In the genomic region with DNA sequence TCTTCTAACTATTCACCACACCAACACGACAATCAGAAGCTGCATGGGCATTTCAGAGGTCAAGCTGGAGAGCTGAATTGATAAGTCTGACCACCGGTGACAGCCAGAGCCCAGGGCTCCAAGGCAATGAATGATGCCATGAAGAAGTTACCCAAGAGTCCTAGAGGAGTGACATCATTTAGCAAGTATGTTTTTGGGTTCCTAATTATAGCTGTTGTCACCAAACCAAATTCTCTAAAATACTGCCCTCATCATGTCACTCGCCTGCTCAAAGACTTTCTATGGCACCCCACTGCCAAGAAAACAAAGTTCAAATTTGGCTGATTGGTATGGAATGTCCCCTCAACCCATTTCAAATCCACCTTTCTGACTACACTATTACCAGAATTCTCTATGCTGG, we compare ENCODE assay signal across 29 cellular contexts.
A peak's percentile ranks its signal among the peaks of the same experiment; 100 is the strongest.
DNase-seq lines count a peak whose midpoint lies in the region; ATAC-seq and TF ChIP-seq lines count a peak whose summit lies in the region.
"Had no signal": no experiment of that assay in that cellular context is flagged by ENCODE, and none has a peak within 500 bp of the region (broad histone marks: within the 10 kb centered on the region; RNA-seq: fewer than 3 reads in every experiment).

No MANE protein-coding gene starts in this region.

- H3K27ac Mint-ChIP-seq in stimulated activated naive B cell treated with anti-CD40 and anti-IgM and Interleukin-4, amounts not matched to agents 10 μg/mL and 1 μg/mL and 100 μg/mL, for 72 hours: no peak overlapping the region
- H3K27ac Mint-ChIP-seq: activated naive CD8-positive, alpha-beta T cell; activated T-cell treated with anti-CD3 and anti-CD28 coated beads, Interleukin-2, amount 50 U/mL, for 24 hours; naive B cell had no signal

- intact Hi-C loops in left colon (cut with DNase I, micrococcal nuclease): no loop called here

- no peak for TF ChIP-seq CTCF in AG09309 (IDR thresholded peaks at IDR 0.05; ENCODE audit: control insufficient read depth, insufficient read depth, low read depth, low read length, missing control alignments)
- TF ChIP-seq CTCF in HEK293 (tag by site-specific recombination; IDR thresholded peaks at IDR 0.05): no peak
- TF ChIP-seq CTCF in fibroblast of mammary gland (conservative IDR thresholded peaks at IDR 0.05; ENCODE audit: control insufficient read depth, insufficient read depth, low read depth, low read length): no peak
- no peak for TF ChIP-seq CTCF in thoracic aorta (IDR thresholded peaks at IDR 0.05)

- DNase-seq in AG09309 (ENCODE audit: low read depth) (peak; percentile 7), fibroblast of mammary gland (ENCODE audit: low read depth) (peak; percentile 30), thoracic aorta (ENCODE audit: low spot score) (no peak), left colon (no peak)
- DNase-seq in stimulated activated naive B cell treated with anti-CD40 and anti-IgM and Interleukin-4, amounts not matched to agents 10 μg/mL and 1 μg/mL and 100 μg/mL, for 72 hours: no peak
- DNase-seq: activated CD4-positive, CD25-positive, alpha-beta regulatory T cell; activated effector memory CD4-positive, alpha-beta T cell treated with anti-CD3 and anti-CD28 coated beads, Interleukin-2, amount 50 U/mL, for 16 hours; activated T-cell treated with anti-CD3 and anti-CD28 coated beads, Interleukin-2, amount 50 U/mL, for 24 hours; cortex of kidney; effector memory CD4-positive, alpha-beta T cell; glutamatergic neuron; GOT3; naive B cell; NCI-H1092 treated with DMSO at 0.1 percent for 48 hours; NCI-H1694 treated with DMSO at 0.1 percent for 48 hours; NCI-H446 treated with DMSO at 0.1 percent for 48 hours; NCI-H774; posterior cingulate gyrus; sigmoid colon; stimulated activated CD4-positive, alpha-beta T cell treated with anti-CD3 and anti-CD28 coated beads, Interleukin-4, amount 100 ng/mL, for 24 hours; T-helper 1 cell had no signal

- peaks cover 0 to 2% of the 10 kb centered on the region in 2 donors for H3K9me3 Mint-ChIP-seq in stimulated activated naive B cell treated with anti-CD40 and anti-IgM and Interleukin-4, amounts not matched to agents 10 μg/mL and 1 μg/mL and 100 μg/mL, for 72 hours
- H3K9me3 Mint-ChIP-seq: activated T-cell treated with anti-CD3 and anti-CD28 coated beads, Interleukin-2, amount 50 U/mL, for 24 hours had no signal

- H3K4me1 Mint-ChIP-seq in stimulated activated naive B cell treated with anti-CD40 and anti-IgM and Interleukin-4, amounts not matched to agents 10 μg/mL and 1 μg/mL and 100 μg/mL, for 72 hours: no peaks in the 10 kb centered on the region
- H3K4me1 Mint-ChIP-seq: naive B cell had no signal

- ATAC-seq in thoracic aorta (ENCODE audit: insufficient number of reproducible peaks, low FRiP score, low read depth) (peak; percentile 93), HG03571 (IDR thresholded peaks at IDR 0.05; ENCODE audit: unreplicated experiment) (no peak), left colon (no peak)
- ATAC-seq in stimulated activated naive B cell treated with anti-CD40 and anti-IgM and Interleukin-4, amounts not matched to agents 10 μg/mL and 1 μg/mL and 100 μg/mL, for 72 hours (replicated peaks): no peak

- no peaks in the 10 kb centered on the region for H3K36me3 Mint-ChIP-seq in stimulated activated naive B cell treated with anti-CD40 and anti-IgM and Interleukin-4, amounts not matched to agents 10 μg/mL and 1 μg/mL and 100 μg/mL, for 72 hours
- H3K36me3 Mint-ChIP-seq: activated naive CD8-positive, alpha-beta T cell; naive B cell had no signal

- no peak overlapping the region for H3K27ac ChIP-seq in HEK293 (ENCODE audit: extremely low read depth, low read depth, low read length)
- H3K27ac ChIP-seq in thoracic aorta: peak overlapping the region in 1 of 2 donors; percentile 31
- H3K27ac ChIP-seq: C4-2B, epithelial cell of prostate, RWPE1, sigmoid colon, SJSA1 had no signal

- H3K4me3 ChIP-seq in AG09309 (ENCODE audit: control insufficient read depth, low read depth, low read length) (no peak overlapping the region), HEK293 (ENCODE audit: low read depth, low read length) (no peak overlapping the region), fibroblast of mammary gland (ENCODE audit: control insufficient read depth, low read depth, low read length) (no peak overlapping the region), thoracic aorta (no peak overlapping the region)
- H3K4me3 ChIP-seq: ascending aorta, sigmoid colon, SJSA1 had no signal

- H3K27me3 ChIP-seq in thoracic aorta (replicated peaks; ENCODE audit: insufficient read depth): no peaks in the 10 kb centered on the region
- H3K27me3 ChIP-seq: ascending aorta, sigmoid colon, SJSA1 had no signal

- H3K4me1 ChIP-seq in HEK293 (ENCODE audit: control insufficient read depth, insufficient read depth, low read length) (no peaks in the 10 kb centered on the region), thoracic aorta (ENCODE audit: control insufficient read depth in 1 of 2, low read depth in 2 of 2) (peaks cover 9 to 32% of the 10 kb centered on the region in 2 donors)
- H3K4me1 ChIP-seq: ascending aorta, sigmoid colon had no signal

- no peak overlapping the region for H3K4me3 Mint-ChIP-seq in stimulated activated naive B cell treated with anti-CD40 and anti-IgM and Interleukin-4, amounts not matched to agents 10 μg/mL and 1 μg/mL and 100 μg/mL, for 72 hours
- H3K4me3 Mint-ChIP-seq: activated naive CD8-positive, alpha-beta T cell; activated T-cell treated with anti-CD3 and anti-CD28 coated beads, Interleukin-2, amount 50 U/mL, for 24 hours; naive B cell had no signal

- CTCF ChIA-PET in HEK293 (lab: Yijun Ruan, JAX): interaction anchor here (0.6 to 1.7 kb wide), 2 partner anchors 56 to 111 kb away, joined by 4 to 5 read pairs; no protein-coding TSS in a partner anchor

- POLR2A ChIA-PET in HEK293 (lab: Yijun Ruan, JAX): no interaction called here

- H3K36me3 ChIP-seq in HEK293 (ENCODE audit: control insufficient read depth in 2 of 2, insufficient read depth in 1 of 2, low read length in 2 of 2): no peaks in the 10 kb centered on the region
- no peaks in the 10 kb centered on the region for H3K36me3 ChIP-seq in thoracic aorta
- H3K36me3 ChIP-seq: ascending aorta, sigmoid colon, SJSA1 had no signal

- no peaks in the 10 kb centered on the region for H3K9me3 ChIP-seq in HEK293 (ENCODE audit: control insufficient read depth, insufficient read depth, low read depth, low read length)
- H3K9me3 ChIP-seq in thoracic aorta: no peaks in the 10 kb centered on the region
- H3K9me3 ChIP-seq: ascending aorta, sigmoid colon, SJSA1 had no signal

- peaks cover 6 to 15% of the 10 kb centered on the region in 2 donors for H3K27me3 Mint-ChIP-seq in stimulated activated naive B cell treated with anti-CD40 and anti-IgM and Interleukin-4, amounts not matched to agents 10 μg/mL and 1 μg/mL and 100 μg/mL, for 72 hours

TF ChIP-seq in HEK293, 187 proteins besides CTCF, POLR2A, EP300 and RAD21 (continues in another document):
- TF ChIP-seq ZNF148 (tag by site-specific recombination; IDR thresholded peaks at IDR 0.05; ENCODE audit: borderline replicate concordance) (no peak), ZNF747 (tag by site-specific recombination; IDR thresholded peaks at IDR 0.05) (no peak), ZFP3 (tag by site-specific recombination; IDR thresholded peaks at IDR 0.05; ENCODE audit: low read depth) (no peak), ZNF629 (tag by site-specific recombination; IDR thresholded peaks at IDR 0.05) (peak; percentile 52; the same call in 1 of the 2 replicates), ZEB2 (tag by site-specific recombination; IDR thresholded peaks at IDR 0.05) (0 out of 2 replicates have a peak, but pooled peaks have one; percentile 26), KLF1 (tag by site-specific recombination; IDR thresholded peaks at IDR 0.05) (no peak), ZNF202 (tag by site-specific recombination; IDR thresholded peaks at IDR 0.05; ENCODE audit: borderline replicate concordance) (no peak), ZNF600 (tag by site-specific recombination; IDR thresholded peaks at IDR 0.05) (no peak), SETDB1 (IDR thresholded peaks at IDR 0.05; ENCODE audit: insufficient read length, low read length) (no peak), ZNF23 (tag by site-specific recombination; IDR thresholded peaks at IDR 0.05; ENCODE audit: borderline replicate concordance) (no peak), ZBTB21 (tag by site-specific recombination; IDR thresholded peaks at IDR 0.05) (peak; percentile 80), ZNF777 (tag by site-specific recombination; IDR thresholded peaks at IDR 0.05; ENCODE audit: borderline replicate concordance) (no peak), SP7 (tag by site-specific recombination; IDR thresholded peaks at IDR 0.05) (peak; percentile 53), ZSCAN23 (tag by site-specific recombination; IDR thresholded peaks at IDR 0.05) (no peak)
- TF ChIP-seq, protein P1, sequence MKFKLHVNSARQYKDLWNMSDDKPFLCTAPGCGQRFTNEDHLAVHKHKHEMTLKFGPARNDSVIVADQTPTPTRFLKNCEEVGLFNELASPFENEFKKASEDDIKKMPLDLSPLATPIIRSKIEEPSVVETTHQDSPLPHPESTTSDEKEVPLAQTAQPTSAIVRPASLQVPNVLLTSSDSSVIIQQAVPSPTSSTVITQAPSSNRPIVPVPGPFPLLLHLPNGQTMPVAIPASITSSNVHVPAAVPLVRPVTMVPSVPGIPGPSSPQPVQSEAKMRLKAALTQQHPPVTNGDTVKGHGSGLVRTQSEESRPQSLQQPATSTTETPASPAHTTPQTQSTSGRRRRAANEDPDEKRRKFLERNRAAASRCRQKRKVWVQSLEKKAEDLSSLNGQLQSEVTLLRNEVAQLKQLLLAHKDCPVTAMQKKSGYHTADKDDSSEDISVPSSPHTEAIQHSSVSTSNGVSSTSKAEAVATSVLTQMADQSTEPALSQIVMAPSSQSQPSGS (tag by site-specific recombination; IDR thresholded peaks at IDR 0.05; ENCODE audit: low read depth): 0 out of 2 replicates have a peak, but pooled peaks have one; percentile 26

Comparison
In these comparisons a context has a peak if more than half of its experiments do, and no peak if none do; other contexts are left out.
1. DNase-seq: peak in AG09309 (single experiment) and fibroblast of mammary gland (single experiment); none in thoracic aorta (single experiment), stimulated activated naive B cell treated with anti-CD40 and anti-IgM and Interleukin-4, amounts not matched to agents 10 μg/mL and 1 μg/mL and 100 μg/mL, for 72 hours (single experiment) and left colon (0 of 2).